ENCODE assay signal across 21 cellular contexts in genomic region chr11:44700009-44700408, GRCh38. TPM values are rescaled to one million over a fixed set of nuclear protein-coding genes. Genes with fewer than 3 reads are reported as not detected.
"Had no signal": no experiment of that assay in that cellular context is flagged by ENCODE, and none has a peak within 500 bp of the region (broad histone marks: within the 10 kb centered on the region; RNA-seq: fewer than 3 reads in every experiment).

No MANE protein-coding gene starts in this region.

- H3K4me1 Mint-ChIP-seq: activated naive CD8-positive, alpha-beta T cell treated with anti-CD3 and anti-CD28 coated beads, Interleukin-2, amount 10 ng/mL, durations not matched to agents 7 days and 5 days had no signal

- ATAC-seq: activated CD8-positive, alpha-beta T cell treated with anti-CD3 and anti-CD28 coated beads, Interleukin-2, amount 10 ng/mL, durations not matched to agents 7 days and 5 days; PC-3; T-helper 17 cell; WTC11 had no signal

- H3K9me3 ChIP-seq: adrenal gland had no signal

- H3K4me3 ChIP-seq: adrenal gland, MG63 had no signal

- H3K27ac Mint-ChIP-seq: activated CD8-positive, alpha-beta T cell treated with anti-CD3 and anti-CD28 coated beads, Interleukin-2, amount 10 ng/mL, durations not matched to agents 7 days and 5 days; activated naive CD8-positive, alpha-beta T cell treated with anti-CD3 and anti-CD28 coated beads, Interleukin-2, amount 10 ng/mL, durations not matched to agents 7 days and 5 days; T-helper 17 cell; WTC11 had no signal

- DNase-seq: activated CD4-positive, alpha-beta T cell treated with anti-CD3 and anti-CD28 coated beads for 48 hours; activated CD4-positive, alpha-beta T cell treated with anti-CD3 and anti-CD28 coated beads, Interleukin-2, amount 50 U/mL, for 4 hours; activated CD4-positive, CD25-positive, alpha-beta regulatory T cell treated with anti-CD3 and anti-CD28 coated beads, Interleukin-2, amount 50 U/mL, for 72 hours; activated CD8-positive, alpha-beta memory T cell treated with anti-CD3 and anti-CD28 coated beads, Interleukin-2, amount 50 U/mL, for 48 hours; activated CD8-positive, alpha-beta T cell treated with anti-CD3 and anti-CD28 coated beads, Interleukin-2, amount 10 ng/mL, durations not matched to agents 7 days and 5 days; activated naive CD4-positive, alpha-beta T cell treated with anti-CD3 and anti-CD28 coated beads, Interleukin-2, amount 50 U/mL, for 16 hours; activated naive CD8-positive, alpha-beta T cell treated with anti-CD3 and anti-CD28 coated beads, Interleukin-2, amount 10 ng/mL, durations not matched to agents 7 days and 5 days; activated T-cell treated with anti-CD3 and anti-CD28 coated beads, Interleukin-2, amount 50 U/mL, for 1 hour; anterior cingulate cortex; MG63; NCI-H1105 treated with DMSO at 0.1 percent for 48 hours; NCI-H1436 treated with DMSO at 0.1 percent for 48 hours; NCI-H187; NCI-H2081; NCI-H510A treated with DMSO at 0.1 percent for 48 hours; PC-3; SIG-M5; T-helper 17 cell; T-helper 9 cell had no signal

- H3K36me3 Mint-ChIP-seq: activated naive CD8-positive, alpha-beta T cell treated with anti-CD3 and anti-CD28 coated beads, Interleukin-2, amount 10 ng/mL, durations not matched to agents 7 days and 5 days had no signal

- H3K4me3 Mint-ChIP-seq: activated CD8-positive, alpha-beta T cell treated with anti-CD3 and anti-CD28 coated beads, Interleukin-2, amount 10 ng/mL, durations not matched to agents 7 days and 5 days; activated naive CD8-positive, alpha-beta T cell treated with anti-CD3 and anti-CD28 coated beads, Interleukin-2, amount 10 ng/mL, durations not matched to agents 7 days and 5 days; T-helper 17 cell; WTC11 had no signal

- H3K27ac ChIP-seq: adrenal gland had no signal

- H3K36me3 ChIP-seq: adrenal gland, MG63 had no signal

- H3K27me3 ChIP-seq: adrenal gland, MG63 had no signal

RNA-seq across cellular contexts. Expression of gene TSPAN18, which starts 26.8 kb away (rescaled TPM):
- total RNA-seq: PC-3 had no signal
